24 cellular contexts compared by ENCODE assay signal in the genomic region with DNA sequence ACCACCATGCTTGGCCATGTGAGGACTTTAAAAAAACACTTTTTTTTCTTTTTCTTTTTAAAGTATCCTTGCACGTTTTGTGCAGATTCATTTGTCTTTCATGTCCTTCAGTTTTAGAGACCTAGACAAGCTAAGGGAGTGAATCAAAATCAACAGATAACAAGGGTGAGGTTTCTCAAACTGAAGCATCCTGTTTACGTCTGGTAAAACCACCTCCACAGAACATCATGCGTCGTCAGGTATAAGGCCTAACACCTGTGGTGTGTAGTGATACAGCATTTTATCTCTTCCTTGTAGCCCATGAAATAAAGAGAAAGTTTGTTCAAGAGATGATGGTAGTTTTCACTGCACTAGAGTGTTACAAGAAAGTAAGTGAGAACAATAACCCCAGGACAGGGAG. TPM values are rescaled to one million over a fixed set of nuclear protein-coding genes. Genes with fewer than 3 reads are reported as not detected.
"Had no signal": no experiment of that assay in that cellular context is flagged by ENCODE, and none has a peak within 500 bp of the region (broad histone marks: within the 10 kb centered on the region; RNA-seq: fewer than 3 reads in every experiment).

No MANE protein-coding gene starts in this region.

- H3K4me1 Mint-ChIP-seq: nephron had no signal

- H3K27ac Mint-ChIP-seq: activated CD4-positive, alpha-beta T cell treated with anti-CD3 and anti-CD28 coated beads, Interleukin-2, amount 10 ng/mL, durations not matched to agents 24 days and 14 days; activated naive CD8-positive, alpha-beta T cell; activated T-cell treated with anti-CD3 and anti-CD28 coated beads, Interleukin-2, amount 50 U/mL, for 72 hours; nephron; WTC11 had no signal

- H3K27me3 ChIP-seq: ascending aorta, brain microvascular endothelial cell, neutrophil, ovary had no signal

- H3K9me3 ChIP-seq: ascending aorta, neutrophil, ovary, prostate gland, SK-N-SH had no signal

- ATAC-seq: heart right ventricle, left cardiac atrium, WTC11 had no signal

- H3K4me1 ChIP-seq: adrenal gland, ascending aorta, prostate gland had no signal

- H3K36me3 Mint-ChIP-seq: activated naive CD8-positive, alpha-beta T cell had no signal

- DNase-seq: activated CD4-positive, alpha-beta T cell treated with anti-CD3 and anti-CD28 coated beads, Interleukin-2, amount 10 ng/mL, durations not matched to agents 24 days and 14 days; activated CD8-positive, alpha-beta memory T cell treated with anti-CD3 and anti-CD28 coated beads, Interleukin-2, amount 50 U/mL, for 4 hours; activated gamma-delta T cell treated with Interleukin-2 at 50 U/mL for 16 hours; activated T-cell treated with anti-CD3 and anti-CD28 coated beads, Interleukin-2, amount 50 U/mL, for 72 hours; adrenal gland; brain microvascular endothelial cell; heart right ventricle; islet precursor cell; left cardiac atrium; midbrain; ovary; SK-N-SH; stimulated activated CD4-positive, alpha-beta T cell treated with anti-CD3 and anti-CD28 coated beads, Interleukin-4, amount 100 ng/mL, for 1 hour; stimulated activated naive CD4-positive, alpha-beta T cell treated with Interleukin-2 at 50 U/mL for 16 hours; T1000 had no signal

- H3K4me3 Mint-ChIP-seq: activated CD4-positive, alpha-beta T cell treated with anti-CD3 and anti-CD28 coated beads, Interleukin-2, amount 10 ng/mL, durations not matched to agents 24 days and 14 days; activated naive CD8-positive, alpha-beta T cell; activated T-cell treated with anti-CD3 and anti-CD28 coated beads, Interleukin-2, amount 50 U/mL, for 72 hours; nephron; WTC11 had no signal

- H3K4me3 ChIP-seq: adrenal gland, ascending aorta, coronary artery, heart right ventricle, ovary, prostate gland had no signal

- H3K27ac ChIP-seq: adrenal gland, ascending aorta, brain microvascular endothelial cell, coronary artery, neutrophil, ovary, prostate gland had no signal

- H3K36me3 ChIP-seq: adrenal gland, ascending aorta, brain microvascular endothelial cell, heart right ventricle, neutrophil, ovary, prostate gland had no signal

RNA-seq across cellular contexts. Expression of a gene that starts 26.3 kb away (rescaled TPM):
- polyA plus RNA-seq: SK-N-SH had no signal

RNA-seq across cellular contexts. Expression of a gene that starts 26.4 kb away (rescaled TPM):
- total RNA-seq: epithelial cell of proximal tubule, fibroblast of villous mesenchyme, WTC11 had no signal
- polyA plus RNA-seq: SK-N-SH had no signal
